Comparison of ENCODE assay signal across 8 cellular contexts in genomic region chr1:209202826-209203439, GRCh38.
DNase-seq lines count a peak whose midpoint lies in the region; ATAC-seq, FAIRE-seq and TF ChIP-seq lines count a peak whose summit lies in the region.

No MANE protein-coding gene starts in this region.

- H2AFZ ChIP-seq in mesenchymal stem cell (ENCODE audit: low read depth, low read length) (no peak overlapping the region), neuronal stem cell (ENCODE audit: low read length) (no peak overlapping the region)

- no peak for ATAC-seq in HG02970 (IDR thresholded peaks at IDR 0.05; ENCODE audit: low FRiP score, unreplicated experiment)

- H3K4me3 ChIP-seq in Caco-2 (ENCODE audit: low read depth, low read length) (no peak overlapping the region), bronchial epithelial cell (ENCODE audit: low read depth, low read length) (no peak overlapping the region), mesenchymal stem cell (ENCODE audit: insufficient read depth in 1 of 2, low read depth in 1 of 2, low read length in 2 of 2) (no peak overlapping the region), neuronal stem cell (ENCODE audit: low read length in 2 of 2) (no peak overlapping the region)

- H2BK12ac ChIP-seq in mesenchymal stem cell (ENCODE audit: low read length in 2 of 2) (no peak overlapping the region), neuronal stem cell (ENCODE audit: low read length) (no peak overlapping the region)

- POLR2A ChIA-PET in Caco-2 (lab: Charles Lee), result no interaction called here

- intact Hi-C loops in Caco-2 (cut with micrococcal nuclease; ENCODE audit: unreplicated experiment), result loop anchor here (1.0 to 2.0 kb wide), 5 partner anchors 45 to 364 kb away; no protein-coding TSS in a partner anchor
- intact Hi-C loops in activated T-helper 1 cell treated with anti-CD3 and anti-CD28 coated beads, Interleukin-12 subunit alpha, Interleukin-12 subunit beta, Interleukin-2, Interleukin-4 antibody, amounts not matched to agents 30 ng/mL and 10 ng/mL and 1 ng/mL, durations not matched to agents 14 hours and 24 hours and 36 hours (cut with micrococcal nuclease), result loop anchor here (1.0 to 5.0 kb wide), 3 partner anchors 46 to 363 kb away; no protein-coding TSS in a partner anchor

- H4K91ac ChIP-seq in mesenchymal stem cell (ENCODE audit: low read length) (no peak overlapping the region), neuronal stem cell (ENCODE audit: low read depth, low read length, poor library complexity) (no peak overlapping the region)

- WGBS in mesenchymal stem cell, result 7% methylated on average over 4 of the region's 4 CpGs
- no CpG with 5 or more reads among the region's 4 CpGs for WGBS in neuronal stem cell (ENCODE audit: extremely low coverage in 2 of 2, insufficient read length in 2 of 2, insufficient replicate concordance in 1 of 2), 2 donors

- H2BK15ac ChIP-seq in mesenchymal stem cell (ENCODE audit: low read depth, poor library complexity, severe bottlenecking), result no peak overlapping the region
- H2BK15ac ChIP-seq in neuronal stem cell (ENCODE audit: low read length), result no peak overlapping the region

- H4K8ac ChIP-seq in mesenchymal stem cell (ENCODE audit: low read length) (no peak overlapping the region), neuronal stem cell (ENCODE audit: low read depth, low read length) (no peak overlapping the region)

- no peaks in the 10 kb centered on the region for H3K27me3 Mint-ChIP-seq in Caco-2 (ENCODE audit: insufficient read depth, unreplicated experiment)
- peaks cover 21% of the 10 kb centered on the region for H3K27me3 Mint-ChIP-seq in activated T-helper 1 cell treated with anti-CD3 and anti-CD28 coated beads, Interleukin-12 subunit alpha, Interleukin-12 subunit beta, Interleukin-2, Interleukin-4 antibody, amounts not matched to agents 30 ng/mL and 10 ng/mL and 1 ng/mL, durations not matched to agents 14 hours and 24 hours and 36 hours (ENCODE audit: insufficient read depth)

- H2AK5ac ChIP-seq in mesenchymal stem cell (ENCODE audit: low read length, severe bottlenecking), result no peak overlapping the region
- no peak overlapping the region for H2AK5ac ChIP-seq in neuronal stem cell (ENCODE audit: low read depth, low read length)

- peak; percentile 25 to 40 for DNase-seq in Caco-2
- peak; percentile 50 for DNase-seq in H4 (ENCODE audit: low spot score)
- DNase-seq in NCI-H748 (lab: John Stamatoyannopoulos, UW; ENCODE audit: unreplicated experiment), result peak; percentile 65
- DNase-seq in bronchial epithelial cell (ENCODE audit: low read depth), result peak; percentile 54
- peak; percentile 60 for DNase-seq in mesenchymal stem cell
- no peak for DNase-seq in neuronal stem cell (ENCODE audit: low spot score)
- DNase-seq in activated T-helper 1 cell treated with anti-CD3 and anti-CD28 coated beads, Interleukin-12 subunit alpha, Interleukin-12 subunit beta, Interleukin-2, Interleukin-4 antibody, amounts not matched to agents 30 ng/mL and 10 ng/mL and 1 ng/mL, durations not matched to agents 14 hours and 24 hours and 36 hours (ENCODE audit: low spot score), result no peak

- no peak overlapping the region for H3K4me3 Mint-ChIP-seq in Caco-2 (ENCODE audit: unreplicated experiment)
- no peak overlapping the region for H3K4me3 Mint-ChIP-seq in activated T-helper 1 cell treated with anti-CD3 and anti-CD28 coated beads, Interleukin-12 subunit alpha, Interleukin-12 subunit beta, Interleukin-2, Interleukin-4 antibody, amounts not matched to agents 30 ng/mL and 10 ng/mL and 1 ng/mL, durations not matched to agents 14 hours and 24 hours and 36 hours

- H3K79me1 ChIP-seq in mesenchymal stem cell (replicated peaks; ENCODE audit: low read length, poor library complexity, severe bottlenecking), result no peaks in the 10 kb centered on the region
- H3K79me1 ChIP-seq in neuronal stem cell (ENCODE audit: low read depth, low read length), result no peaks in the 10 kb centered on the region

- H3K9me3 ChIP-seq in Caco-2 (no peaks in the 10 kb centered on the region), mesenchymal stem cell (ENCODE audit: control insufficient read depth, low read length) (peaks cover 5% of the 10 kb centered on the region), neuronal stem cell (replicated peaks in 1 of 2; ENCODE audit: control insufficient read depth in 2 of 2, insufficient read depth in 1 of 2, low read depth in 1 of 2, low read length in 2 of 2) (no peaks in the 10 kb centered on the region)

- H3K4ac ChIP-seq in mesenchymal stem cell (ENCODE audit: low read depth in 1 of 2, low read length in 2 of 2) (no peak overlapping the region), neuronal stem cell (ENCODE audit: low read length) (no peak overlapping the region)

- no peak overlapping the region for H3K18ac ChIP-seq in mesenchymal stem cell (ENCODE audit: low read depth in 1 of 2, low read length in 2 of 2)
- H3K18ac ChIP-seq in neuronal stem cell (ENCODE audit: low read length), result no peak overlapping the region

- H3K14ac ChIP-seq in mesenchymal stem cell (ENCODE audit: low read length in 2 of 2), result no peak overlapping the region
- no peak overlapping the region for H3K14ac ChIP-seq in neuronal stem cell (ENCODE audit: low read length)

- no peak overlapping the region for H3K27ac Mint-ChIP-seq in Caco-2 (ENCODE audit: unreplicated experiment)
- no peak overlapping the region for H3K27ac Mint-ChIP-seq in activated T-helper 1 cell treated with anti-CD3 and anti-CD28 coated beads, Interleukin-12 subunit alpha, Interleukin-12 subunit beta, Interleukin-2, Interleukin-4 antibody, amounts not matched to agents 30 ng/mL and 10 ng/mL and 1 ng/mL, durations not matched to agents 14 hours and 24 hours and 36 hours

- H3K27ac ChIP-seq in mesenchymal stem cell (ENCODE audit: low read length, poor library complexity, severe bottlenecking) (no peak overlapping the region), neuronal stem cell (replicated peaks; ENCODE audit: low read length) (no peak overlapping the region)

- H3K9me3 Mint-ChIP-seq in Caco-2 (ENCODE audit: unreplicated experiment), result peaks cover 10% of the 10 kb centered on the region
- H3K9me3 Mint-ChIP-seq in activated T-helper 1 cell treated with anti-CD3 and anti-CD28 coated beads, Interleukin-12 subunit alpha, Interleukin-12 subunit beta, Interleukin-2, Interleukin-4 antibody, amounts not matched to agents 30 ng/mL and 10 ng/mL and 1 ng/mL, durations not matched to agents 14 hours and 24 hours and 36 hours, result no peaks in the 10 kb centered on the region

- H3K4me2 ChIP-seq in mesenchymal stem cell (ENCODE audit: low read length, poor library complexity, severe bottlenecking) (no peak overlapping the region), neuronal stem cell (ENCODE audit: insufficient read depth, low read length, poor library complexity, severe bottlenecking) (no peak overlapping the region)

- H2BK120ac ChIP-seq in mesenchymal stem cell (ENCODE audit: low read depth, low read length) (no peak overlapping the region), neuronal stem cell (ENCODE audit: low read depth, low read length) (no peak overlapping the region)

- peak; percentile 75 to 78 for TF ChIP-seq CTCF in Caco-2 (IDR thresholded peaks at IDR 0.05; ENCODE audit: insufficient read depth in 1 of 2, low read depth in 1 of 2, low read length in 1 of 2, severe bottlenecking in 1 of 2, unreplicated experiment in 1 of 2)
- peak; percentile 63 for TF ChIP-seq CTCF in bronchial epithelial cell (IDR thresholded peaks at IDR 0.05; ENCODE audit: insufficient read depth, low read length, severe bottlenecking)

- CTCF ChIA-PET in Caco-2 (lab: Charles Lee), result interaction anchor here (0.6 to 1.5 kb wide), 2 partner anchors 219 to 230 kb away, joined by 3 to 4 read pairs; no protein-coding TSS in a partner anchor

- H3K9ac ChIP-seq in mesenchymal stem cell (ENCODE audit: low read length), result no peak overlapping the region
- no peak overlapping the region for H3K9ac ChIP-seq in neuronal stem cell (ENCODE audit: low read depth, low read length, poor library complexity)

- no peaks in the 10 kb centered on the region for H3K36me3 Mint-ChIP-seq in Caco-2 (ENCODE audit: insufficient read depth, unreplicated experiment)
- no peaks in the 10 kb centered on the region for H3K36me3 Mint-ChIP-seq in activated T-helper 1 cell treated with anti-CD3 and anti-CD28 coated beads, Interleukin-12 subunit alpha, Interleukin-12 subunit beta, Interleukin-2, Interleukin-4 antibody, amounts not matched to agents 30 ng/mL and 10 ng/mL and 1 ng/mL, durations not matched to agents 14 hours and 24 hours and 36 hours (ENCODE audit: low read depth)

- H3K23ac ChIP-seq in mesenchymal stem cell (ENCODE audit: low read length in 2 of 2) (no peak overlapping the region), neuronal stem cell (ENCODE audit: low read depth, low read length, poor library complexity) (no peak overlapping the region)

- peaks cover 1% of the 10 kb centered on the region; the same call in 1 of the 2 replicates for H3K27me3 ChIP-seq in Caco-2 (replicated peaks; ENCODE audit: control insufficient read depth, insufficient read depth, low read length)
- no peaks in the 10 kb centered on the region for H3K27me3 ChIP-seq in bronchial epithelial cell (ENCODE audit: control insufficient read depth, insufficient read depth, low read length)
- H3K27me3 ChIP-seq in mesenchymal stem cell (ENCODE audit: control insufficient read depth in 1 of 2, insufficient read depth in 1 of 2, low read length in 2 of 2), result peaks cover 0 to 11% of the 10 kb centered on the region in 2 experiments
- peaks cover 0 to 12% (median 0%) of the 10 kb centered on the region in 3 experiments for H3K27me3 ChIP-seq in neuronal stem cell (ENCODE audit: control insufficient read depth in 3 of 3, insufficient read depth in 3 of 3, low read depth in 1 of 3, low read length in 3 of 3)

- H3K4me1 Mint-ChIP-seq in Caco-2 (ENCODE audit: low read depth, unreplicated experiment), result no peaks in the 10 kb centered on the region
- H3K4me1 Mint-ChIP-seq in activated T-helper 1 cell treated with anti-CD3 and anti-CD28 coated beads, Interleukin-12 subunit alpha, Interleukin-12 subunit beta, Interleukin-2, Interleukin-4 antibody, amounts not matched to agents 30 ng/mL and 10 ng/mL and 1 ng/mL, durations not matched to agents 14 hours and 24 hours and 36 hours (ENCODE audit: low read depth), result no peaks in the 10 kb centered on the region

- no peak overlapping the region for H2BK5ac ChIP-seq in mesenchymal stem cell (ENCODE audit: low read depth, low read length, poor library complexity, severe bottlenecking)
- no peak overlapping the region for H2BK5ac ChIP-seq in neuronal stem cell (ENCODE audit: low read length)

- BruUV-seq in Caco-2 (replicated peaks; lab: Mats Ljungman, UMichigan), result no TSS peak

- H3K36me3 ChIP-seq in Caco-2 (ENCODE audit: control insufficient read depth, insufficient read depth, low read length), result no peaks in the 10 kb centered on the region
- no peaks in the 10 kb centered on the region for H3K36me3 ChIP-seq in bronchial epithelial cell (ENCODE audit: control insufficient read depth, insufficient read depth, low read length)
- H3K36me3 ChIP-seq in mesenchymal stem cell (ENCODE audit: control insufficient read depth in 1 of 2, insufficient read depth in 2 of 2, low read depth in 1 of 2, low read length in 2 of 2), result no peaks in the 10 kb centered on the region
- H3K36me3 ChIP-seq in neuronal stem cell (replicated peaks in 1 of 2; ENCODE audit: control insufficient read depth in 2 of 2, insufficient read depth in 2 of 2, low read length in 2 of 2), result no peaks in the 10 kb centered on the region

- H3K4me1 ChIP-seq in Caco-2 (no peaks in the 10 kb centered on the region), mesenchymal stem cell (ENCODE audit: control insufficient read depth, insufficient read depth, low read depth, low read length) (peaks cover 9% of the 10 kb centered on the region), neuronal stem cell (ENCODE audit: control insufficient read depth in 2 of 2, insufficient read depth in 1 of 2, low read depth in 1 of 2, low read length in 2 of 2) (peaks cover 0 to 8% of the 10 kb centered on the region in 2 donors)

- no peak for FAIRE-seq in bronchial epithelial cell (lab: Jason Lieb, UNC)

Comparison
In these comparisons a context has a peak if more than half of its experiments do, and no peak if none do; other contexts are left out.
1. DNase-seq: peak in Caco-2 (2 of 2), H4 (single experiment), NCI-H748 (single experiment), bronchial epithelial cell (single experiment) and mesenchymal stem cell (single experiment); none in neuronal stem cell (single experiment) and activated T-helper 1 cell treated with anti-CD3 and anti-CD28 coated beads, Interleukin-12 subunit alpha, Interleukin-12 subunit beta, Interleukin-2, Interleukin-4 antibody, amounts not matched to agents 30 ng/mL and 10 ng/mL and 1 ng/mL, durations not matched to agents 14 hours and 24 hours and 36 hours (single experiment).